ENCODE assay signal across 13 cellular contexts in genomic region chr5:140550147-140551079, GRCh38.
A peak's percentile ranks its signal among the peaks of the same experiment; 100 is the strongest.
DNase-seq lines count a peak whose midpoint lies in the region; ATAC-seq, FAIRE-seq and TF ChIP-seq lines count a peak whose summit lies in the region.
"Had no signal": no experiment of that assay in that cellular context is flagged by ENCODE, and none has a peak within 500 bp of the region (broad histone marks: within the 10 kb centered on the region; RNA-seq: fewer than 3 reads in every experiment).

No MANE protein-coding gene starts in this region.

- peak; percentile 23 for TF ChIP-seq POLR2A in GM18951 (IDR thresholded peaks at IDR 0.05; ENCODE audit: extremely low read depth, insufficient read depth, insufficient read length)
- TF ChIP-seq POLR2A in H54 (IDR thresholded peaks at IDR 0.05; ENCODE audit: low read depth, low read length), result no peak

- peak overlapping the region; percentile 94 for H3K27ac Mint-ChIP-seq in dendritic cell treated with granulocyte-macrophage colony-stimulating factor and Interleukin-4, amounts not matched to agents 40 ng/mL and 50 ng/mL, for 4 days

- peaks cover 75% of the 10 kb centered on the region for H3K4me1 Mint-ChIP-seq in dendritic cell treated with granulocyte-macrophage colony-stimulating factor and Interleukin-4, amounts not matched to agents 40 ng/mL and 50 ng/mL, for 4 days (ENCODE audit: low read depth)

- H3K27me3 ChIP-seq in neutrophil, result no peaks in the 10 kb centered on the region

- H3K9me3 Mint-ChIP-seq in dendritic cell treated with granulocyte-macrophage colony-stimulating factor and Interleukin-4, amounts not matched to agents 40 ng/mL and 50 ng/mL, for 4 days, result no peaks in the 10 kb centered on the region

- FAIRE-seq in H54 (lab: Jason Lieb, UNC), result no peak
- FAIRE-seq: D721Med, keratinocyte had no signal

- TF ChIP-seq CTCF in 22Rv1 (IDR thresholded peaks at IDR 0.05), result no peak
- no peak for TF ChIP-seq CTCF in neutrophil (IDR thresholded peaks at IDR 0.05)

- in situ Hi-C loops in GM18951 (cut with MboI; ENCODE audit: low sequenced_read_pairs, unreplicated experiment), result no loop called here

- no peak for DNase-seq in DMS153 treated with DMSO at 0.1 percent for 48 hours (lab: John Stamatoyannopoulos, UW; ENCODE audit: unreplicated experiment)
- DNase-seq in CD1c-positive myeloid dendritic cell (ENCODE audit: extremely low spot score), result no peak
- no peak for DNase-seq in H54 (ENCODE audit: insufficient read length, low spot score)
- DNase-seq: KBM-7, NCI-H510A had no signal

- H3K4me1 ChIP-seq in neutrophil (ENCODE audit: control insufficient read depth in 1 of 2, insufficient read depth in 1 of 2, low read depth in 1 of 2, low read length in 1 of 2), result peaks cover 70 to 72% of the 10 kb centered on the region in 2 experiments

- H3K4me3 Mint-ChIP-seq in dendritic cell treated with granulocyte-macrophage colony-stimulating factor and Interleukin-4, amounts not matched to agents 40 ng/mL and 50 ng/mL, for 4 days, result no peak overlapping the region

- H3K36me3 ChIP-seq in neutrophil, result peaks cover 33% of the 10 kb centered on the region

- H3K4me3 ChIP-seq in neutrophil (ENCODE audit: low read depth in 1 of 2, low read length in 1 of 2), result no peak overlapping the region
- H3K4me3 ChIP-seq: skin epidermis had no signal

- no peak for ATAC-seq in GM18907 (IDR thresholded peaks at IDR 0.05; ENCODE audit: unreplicated experiment)

- no peaks in the 10 kb centered on the region for H3K9me3 ChIP-seq in neutrophil

- intact Hi-C loops in dendritic cell treated with granulocyte-macrophage colony-stimulating factor and Interleukin-4, amounts not matched to agents 40 ng/mL and 50 ng/mL, for 4 days (cut with micrococcal nuclease), result no loop called here

- no peaks in the 10 kb centered on the region for H3K27me3 Mint-ChIP-seq in dendritic cell treated with granulocyte-macrophage colony-stimulating factor and Interleukin-4, amounts not matched to agents 40 ng/mL and 50 ng/mL, for 4 days

- peaks cover 73% of the 10 kb centered on the region for H3K36me3 Mint-ChIP-seq in dendritic cell treated with granulocyte-macrophage colony-stimulating factor and Interleukin-4, amounts not matched to agents 40 ng/mL and 50 ng/mL, for 4 days (ENCODE audit: low read depth)

- peak overlapping the region; percentile 89 for H3K27ac ChIP-seq in 22Rv1
- H3K27ac ChIP-seq in neutrophil, result peak overlapping the region; percentile 97
